ENCODE assay signal across 8 cellular contexts in the genomic region with DNA sequence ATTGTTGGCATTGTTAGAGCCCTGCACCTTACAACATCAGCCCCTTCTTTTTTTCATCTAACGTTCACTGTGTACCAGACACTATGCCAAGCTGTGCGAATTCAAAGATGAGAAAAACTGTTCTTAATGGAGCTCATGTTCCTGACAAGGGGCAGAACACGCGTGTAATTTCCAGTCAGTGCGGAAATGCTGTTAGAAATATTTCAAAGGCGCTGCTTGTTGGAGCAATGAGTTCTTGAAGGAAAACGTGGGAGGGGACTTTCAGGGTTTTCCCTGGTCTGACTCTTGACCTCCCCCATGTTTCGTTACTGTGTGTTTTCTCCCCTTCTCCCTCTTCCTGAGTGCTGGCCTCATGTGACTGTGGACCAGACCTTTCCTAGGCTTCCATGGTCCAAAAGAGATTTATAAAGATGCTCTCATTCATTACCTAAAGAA. TPM values are rescaled to one million over a fixed set of nuclear protein-coding genes. Genes with fewer than 3 reads are reported as not detected.
DNase-seq lines count a peak whose midpoint lies in the region; ATAC-seq, FAIRE-seq and TF ChIP-seq lines count a peak whose summit lies in the region.

No MANE protein-coding gene starts in this region.

- peak overlapping the region; percentile 98 for H3K4me3 Mint-ChIP-seq in CD8-positive, alpha-beta T cell

- TF ChIP-seq RAD21 in GM12878 (IDR thresholded peaks at IDR 0.05; ENCODE audit: insufficient read depth, low read depth, low read length), result no peak

- in situ Hi-C loops in GM12878 (cut with MboI), result no loop called here
- in situ Hi-C loops in GM13977 (cut with MboI; ENCODE audit: low pct_unique_long_range_greater_than_20kb, low sequenced_read_pairs, unreplicated experiment), result no loop called here

- peaks cover 31% of the 10 kb centered on the region for H3K4me1 Mint-ChIP-seq in CD8-positive, alpha-beta T cell (ENCODE audit: low read depth)

- no peak for FAIRE-seq in GM12878 (lab: Jason Lieb, UNC)

- peak overlapping the region; percentile 86 for H3K4me3 ChIP-seq in CD8-positive, alpha-beta T cell (ENCODE audit: low read depth, low read length)
- H3K4me3 ChIP-seq in GM12878 (peak overlapping the region; percentile 96), mononuclear cell (ENCODE audit: low read length) (peak overlapping the region; percentile 53)

- TF ChIP-seq POLR2A in GM12878 (IDR thresholded peaks at IDR 0.05; ENCODE audit: low read depth, low read length), result peak; percentile 60

- 0% methylated on average over 8 of the region's 8 CpGs for WGBS in GM12878 (ENCODE audit: insufficient coverage, insufficient replicate concordance, low lambda C conversion rate, missing lambda C conversion rate)

- peak overlapping the region; percentile 46 for H3K4me2 ChIP-seq in GM12878 (ENCODE audit: control insufficient read depth, insufficient read depth)

- SMC1A ChIA-PET in GM12878 (lab: Charles Lee; ENCODE audit: uncharacterized antibody, unreplicated experiment), result interaction anchor here (0.7 to 3.7 kb wide), 23 partner anchors 9 to 402 kb away, joined by 3 to 24 read pairs (median 5); partner anchors contain the start of genes BOLA3 and MOB1A

- H3K36me3 ChIP-seq in CD8-positive, alpha-beta T cell (ENCODE audit: insufficient read depth, low read length), result no peaks in the 10 kb centered on the region
- peaks cover 0 to 2% of the 10 kb centered on the region in 2 experiments; a peak in 2 of 4 replicates for H3K36me3 ChIP-seq in GM12878 (ENCODE audit: control insufficient read depth in 2 of 2, insufficient read depth in 2 of 2, low read length in 1 of 2)

- peaks cover 3% of the 10 kb centered on the region; the same call in 1 of the 2 replicates for H4K20me1 ChIP-seq in GM12878 (ENCODE audit: control insufficient read depth, insufficient read depth)

- H3K36me3 Mint-ChIP-seq in CD8-positive, alpha-beta T cell, result peaks cover 4% of the 10 kb centered on the region

- H3K27ac Mint-ChIP-seq in CD8-positive, alpha-beta T cell, result peak overlapping the region; percentile 99

- H2AFZ ChIP-seq in GM12878 (ENCODE audit: control insufficient read depth, low read depth, low read length), result no peak overlapping the region

- no peaks in the 10 kb centered on the region for H3K27me3 Mint-ChIP-seq in CD8-positive, alpha-beta T cell (ENCODE audit: low read depth)

- no peak overlapping the region for H3K27ac ChIP-seq in CD8-positive, alpha-beta T cell (ENCODE audit: low read depth, low read length)
- H3K27ac ChIP-seq in GM12878 (ENCODE audit: control insufficient read depth, insufficient read depth), result peak overlapping the region; percentile 93

- H3K79me2 ChIP-seq in GM12878 (ENCODE audit: control insufficient read depth, insufficient read depth, low read length), result peaks cover 67% of the 10 kb centered on the region

- RAD21 ChIA-PET in GM12878 (lab: Charles Lee; ENCODE audit: unreplicated experiment), result interaction anchor here (0.6 to 4.6 kb wide), 13 partner anchors 10 to 373 kb away, joined by 3 to 39 read pairs (median 6); partner anchors contain the start of genes BOLA3 and MOB1A

- DNase-seq in CD8-positive, alpha-beta T cell, result no peak
- DNase-seq in NAMALWA (ENCODE audit: low spot score) (peak; percentile 50), GM12878 (ENCODE audit: low read depth, low spot score) (no peak), foreskin melanocyte (no peak), GM13977 (ENCODE audit: low spot score) (no peak), NCI-H2081 treated with DMSO at 0.1 percent for 48 hours (lab: John Stamatoyannopoulos, UW) (no peak)
- no peak for DNase-seq in central memory CD4-positive, alpha-beta T cell

- TF ChIP-seq CTCF in CD8-positive, alpha-beta T cell (IDR thresholded peaks at IDR 0.05), result no peak
- TF ChIP-seq CTCF in GM12878 (IDR thresholded peaks at IDR 0.05 in 2 of 3, conservative IDR thresholded peaks at IDR 0.05 in 1 of 3; ENCODE audit: control insufficient read depth in 2 of 3, extremely low read depth in 1 of 3, insufficient read depth in 1 of 3, low read depth in 3 of 3, low read length in 3 of 3), result no peak
- no peak for TF ChIP-seq CTCF in GM13977 (IDR thresholded peaks at IDR 0.05; ENCODE audit: extremely low read depth, insufficient read depth, missing control alignments)

- ATAC-seq in CD8-positive, alpha-beta T cell, result no peak
- peak; percentile 1; the same call in 1 of the 3 replicates for ATAC-seq in GM12878

- POLR2A ChIA-PET in CD8-positive, alpha-beta T cell (lab: Charles Lee), result interaction anchor here (0.6 to 4.5 kb wide), 5 partner anchors 21 to 308 kb away, joined by 3 to 41 read pairs (median 3); partner anchors contain the start of gene MOB1A
- POLR2A ChIA-PET in GM12878 (lab: Charles Lee), result interaction anchor here (0.6 to 6.4 kb wide), 12 partner anchors 8 to 135 kb away, joined by 3 to 83 read pairs (median 4); partner anchors contain the start of gene MOB1A

- no peaks in the 10 kb centered on the region for H3K27me3 ChIP-seq in CD8-positive, alpha-beta T cell (ENCODE audit: insufficient read depth, low read length)
- H3K27me3 ChIP-seq in GM12878 (replicated peaks in 1 of 2; ENCODE audit: control insufficient read depth in 2 of 2, insufficient read depth in 2 of 2, low read length in 1 of 2) (no peaks in the 10 kb centered on the region), mononuclear cell (ENCODE audit: insufficient read depth, low read length) (no peaks in the 10 kb centered on the region)

- no peaks in the 10 kb centered on the region for H3K9me3 Mint-ChIP-seq in CD8-positive, alpha-beta T cell

- TF ChIP-seq EP300 in GM12878 (IDR thresholded peaks at IDR 0.05; ENCODE audit: borderline replicate concordance in 1 of 2, control insufficient read depth in 1 of 2, low read depth in 2 of 2, low read length in 2 of 2), result no peak

- H3K9me3 ChIP-seq in CD8-positive, alpha-beta T cell (ENCODE audit: low read length), result no peaks in the 10 kb centered on the region
- no peaks in the 10 kb centered on the region for H3K9me3 ChIP-seq in GM12878 (replicated peaks; ENCODE audit: control insufficient read depth, insufficient read depth, low read length)
- no peaks in the 10 kb centered on the region for H3K9me3 ChIP-seq in mononuclear cell (ENCODE audit: low read depth, low read length)

- CTCF ChIA-PET in CD8-positive, alpha-beta T cell (lab: Charles Lee), result interaction anchor here (0.5 to 2.3 kb wide), 8 partner anchors 11 to 376 kb away, joined by 3 to 6 read pairs (median 4); partner anchors contain the start of gene BOLA3
- CTCF ChIA-PET in GM12878 (lab: Yijun Ruan, JAX), result interaction anchor here (1.0 to 7.8 kb wide), 15 partner anchors 8 to 375 kb away, joined by 3 to 90 read pairs (median 7); partner anchors contain the start of genes BOLA3 and MOB1A

- H3K9ac ChIP-seq in GM12878 (ENCODE audit: control insufficient read depth, insufficient read depth, low read length), result peak overlapping the region; percentile 91

- BruUV-seq in GM12878 (replicated peaks; lab: Mats Ljungman, UMichigan), result TSS peak; percentile 58

- intact Hi-C loops in CD8-positive, alpha-beta T cell (cut with DNase I, micrococcal nuclease), result loop anchor here (2.0 to 10.0 kb wide), 6 partner anchors 198 to 985 kb away; partner anchors contain the start of genes AUP1 (in 1 of the 2), CCT7 (in 1 of the 2), DGUOK (in 1 of the 2) and HTRA2 (in 1 of the 2)
- intact Hi-C loops in GM12878 (cut with micrococcal nuclease; ENCODE audit: unreplicated experiment), result loop anchor here (5.0 kb wide), 1 partner anchor 33 kb away; no protein-coding TSS in a partner anchor

- peaks cover 22% of the 10 kb centered on the region for H3K4me1 ChIP-seq in CD8-positive, alpha-beta T cell (ENCODE audit: insufficient read depth, low read length)
- H3K4me1 ChIP-seq in GM12878 (ENCODE audit: control insufficient read depth, insufficient read depth, low read length) (peaks cover 12% of the 10 kb centered on the region), mononuclear cell (ENCODE audit: insufficient read depth, low read length) (peaks cover 34% of the 10 kb centered on the region)

RNA-seq across cellular contexts. Expression of gene MTHFD2, which starts 1.5 kb away (rescaled TPM):
- total RNA-seq in CD8-positive, alpha-beta T cell, result 10 to 100 TPM; 25.8 to 26.7 TPM
- 39.8 and 56.0 TPM in 2 replicates for total RNA-seq in GM12878 (2013; cell fraction: nucleolus; rRNA removed)
- 139 and 164 TPM in 2 replicates for total RNA-seq in GM12878 (2014; rRNA removed)
- total RNA-seq in GM12878 (2014; rRNA removed; fragmentation: Illumina TruSeq; extraction: Trizol), result 144 TPM in 2 replicates
- total RNA-seq in GM12878 (2021), result 180 and 192 TPM in 2 replicates
- 76.6 TPM for polyA plus RNA-seq in GM12878 (2011; ENCODE audit: low read depth)
- 265 and 421 TPM in 2 replicates for polyA plus RNA-seq in GM12878 (2011; rRNA removed)
- polyA plus RNA-seq in GM12878 (2011; cell fraction: cytosol; rRNA removed), result 114 and 226 TPM in 2 replicates
- 98.3 and 124 TPM in 2 replicates for polyA plus RNA-seq in GM12878 (2011; cell fraction: nucleus; rRNA removed)
- 115 and 137 TPM in 2 replicates for polyA plus RNA-seq in GM12878 (2012)
- polyA plus RNA-seq in GM12878 (2014; fragmentation: Illumina TruSeq; extraction: Trizol), result 129 and 153 TPM in 2 replicates
- 100 to 1,000 TPM; 237 to 292 TPM for polyA plus RNA-seq in GM12878 (2014; fragmentation: Nextera tagmentation; extraction: Ambion mirVana)
- polyA plus RNA-seq in GM12878 (2014; rRNA removed), result 152 and 155 TPM in 2 replicates
- polyA plus RNA-seq in GM12878 (2016; fragmentation: Nextera tagmentation; extraction: Ambion mirVana), result 100 to 1,000 TPM; 128 to 134 TPM
- 166 and 191 TPM in 2 replicates for polyA minus RNA-seq in GM12878 (2011; rRNA and poly(A)+ RNA removed)
- 44.0 and 62.0 TPM in 2 replicates for polyA minus RNA-seq in GM12878 (2011; cell fraction: cytosol; rRNA and poly(A)+ RNA removed)
- polyA minus RNA-seq in GM12878 (2011; cell fraction: nucleus; rRNA and poly(A)+ RNA removed), result 14.4 and 33.0 TPM in 2 replicates
- 32.1 TPM for total RNA-seq in mononuclear cell

RNA-seq across cellular contexts. Expression of gene MOB1A, which starts 21.2 kb away (rescaled TPM):
- 100 to 1,000 TPM; 181 to 197 TPM for total RNA-seq in CD8-positive, alpha-beta T cell
- total RNA-seq in GM12878 (2013; cell fraction: nucleolus; rRNA removed), result 106 and 110 TPM in 2 replicates
- total RNA-seq in GM12878 (2014; rRNA removed) (162 and 211 TPM in 2 replicates), GM12878 (2014; rRNA removed; fragmentation: Illumina TruSeq; extraction: Trizol) (182 and 184 TPM in 2 replicates), GM12878 (2021) (226 and 232 TPM in 2 replicates), mononuclear cell (286 TPM)
- 47.8 TPM for polyA plus RNA-seq in GM12878 (2011; ENCODE audit: low read depth)
- polyA plus RNA-seq in GM12878 (2011; rRNA removed) (219 and 345 TPM in 2 replicates), GM12878 (2014; fragmentation: Illumina TruSeq; extraction: Trizol) (143 and 186 TPM in 2 replicates), GM12878 (2014; fragmentation: Nextera tagmentation; extraction: Ambion mirVana) (10 to 100 TPM; 41.2 to 58.5 TPM), GM12878 (2014; rRNA removed) (81.2 and 102 TPM in 2 replicates), GM12878 (2016; fragmentation: Nextera tagmentation; extraction: Ambion mirVana) (100 to 1,000 TPM; 221 to 223 TPM)
- polyA plus RNA-seq in GM12878 (2011; cell fraction: cytosol; rRNA removed), result 68.2 and 85.6 TPM in 2 replicates
- 42.1 and 48.0 TPM in 2 replicates for polyA plus RNA-seq in GM12878 (2011; cell fraction: nucleus; rRNA removed)
- polyA plus RNA-seq in GM12878 (2012), result 75.4 and 79.3 TPM in 2 replicates
- 92.1 and 208 TPM in 2 replicates for polyA minus RNA-seq in GM12878 (2011; rRNA and poly(A)+ RNA removed)
- polyA minus RNA-seq in GM12878 (2011; cell fraction: cytosol; rRNA and poly(A)+ RNA removed), result 48.1 and 59.3 TPM in 2 replicates
- 20.7 and 40.2 TPM in 2 replicates for polyA minus RNA-seq in GM12878 (2011; cell fraction: nucleus; rRNA and poly(A)+ RNA removed)

RNA-seq across cellular contexts. Expression of gene BOLA3, which starts 52.2 kb away (rescaled TPM):
- 10 to 100 TPM in 1 of 2 experiments, 1 to 10 TPM in 1; 9.9 to 10.1 TPM for total RNA-seq in CD8-positive, alpha-beta T cell
- 4.2 and 7.9 TPM in 2 replicates for total RNA-seq in GM12878 (2013; cell fraction: nucleolus; rRNA removed)
- total RNA-seq in GM12878 (2014; rRNA removed), result 70.3 and 82.6 TPM in 2 replicates
- total RNA-seq in GM12878 (2014; rRNA removed; fragmentation: Illumina TruSeq; extraction: Trizol), result 71.6 and 81.1 TPM in 2 replicates
- 62.6 and 63.5 TPM in 2 replicates for total RNA-seq in GM12878 (2021)
- polyA plus RNA-seq in GM12878 (2011; ENCODE audit: low read depth), result 23.1 TPM
- polyA plus RNA-seq in GM12878 (2011; rRNA removed), result 65.6 and 92.7 TPM in 2 replicates
- polyA plus RNA-seq in GM12878 (2011; cell fraction: cytosol; rRNA removed), result 36.2 and 49.5 TPM in 2 replicates
- 14.5 and 17.1 TPM in 2 replicates for polyA plus RNA-seq in GM12878 (2011; cell fraction: nucleus; rRNA removed)
- polyA plus RNA-seq in GM12878 (2012), result 68.9 and 75.8 TPM in 2 replicates
- 40.0 and 109 TPM in 2 replicates for polyA plus RNA-seq in GM12878 (2014; fragmentation: Illumina TruSeq; extraction: Trizol)
- 100 to 1,000 TPM; 164 to 168 TPM for polyA plus RNA-seq in GM12878 (2014; fragmentation: Nextera tagmentation; extraction: Ambion mirVana)
- 102 and 158 TPM in 2 replicates for polyA plus RNA-seq in GM12878 (2014; rRNA removed)
- polyA plus RNA-seq in GM12878 (2016; fragmentation: Nextera tagmentation; extraction: Ambion mirVana), result 100 to 1,000 TPM; 283 to 300 TPM
- 9.3 and 9.9 TPM in 2 replicates for polyA minus RNA-seq in GM12878 (2011; rRNA and poly(A)+ RNA removed)
- polyA minus RNA-seq in GM12878 (2011; cell fraction: cytosol; rRNA and poly(A)+ RNA removed), result 9.0 and 10.6 TPM in 2 replicates
- polyA minus RNA-seq in GM12878 (2011; cell fraction: nucleus; rRNA and poly(A)+ RNA removed), result 5.1 and 7.7 TPM in 2 replicates
- total RNA-seq in mononuclear cell, result 12.7 TPM
